19 cellular contexts compared by ENCODE assay signal in the genomic region with DNA sequence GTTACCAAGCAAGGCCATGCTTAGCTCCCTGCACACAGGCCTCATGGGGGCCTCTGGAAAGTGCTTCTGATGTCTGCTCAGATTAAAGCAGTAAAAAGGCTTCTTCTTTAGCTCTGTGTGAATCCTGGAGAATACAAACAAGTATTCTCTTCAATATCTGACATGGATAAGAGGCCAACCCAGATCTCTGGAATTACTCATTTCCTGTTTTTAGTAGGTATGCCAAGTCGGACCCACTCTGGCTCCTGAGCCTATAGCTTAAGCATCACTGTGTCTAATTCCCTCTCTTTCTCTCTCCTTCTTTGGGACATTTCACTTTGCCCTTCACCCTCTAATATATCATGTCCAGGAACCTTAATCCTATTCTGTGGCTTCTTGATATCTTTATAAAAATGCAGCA.
"Had no signal": no experiment of that assay in that cellular context is flagged by ENCODE, and none has a peak within 500 bp of the region (broad histone marks: within the 10 kb centered on the region; RNA-seq: fewer than 3 reads in every experiment).

No MANE protein-coding gene starts in this region.

- H3K79me2 ChIP-seq: parathyroid adenoma had no signal

- ATAC-seq: activated CD8-positive, alpha-beta T cell treated with anti-CD3 and anti-CD28 coated beads, Interleukin-2, amount 10 ng/mL, durations not matched to agents 7 days and 5 days; body of pancreas; gastrocnemius medialis; heart left ventricle; T-helper 17 cell; WTC11 had no signal

- H3K9me3 ChIP-seq: adrenal gland, body of pancreas, colonic mucosa, gastrocnemius medialis, heart left ventricle, sigmoid colon, stomach had no signal

- H3K27me3 ChIP-seq: adrenal gland, body of pancreas, colonic mucosa, gastrocnemius medialis, heart left ventricle, sigmoid colon, stomach had no signal

- H3K4me3 ChIP-seq: adrenal gland, body of pancreas, colonic mucosa, gastrocnemius medialis, heart left ventricle, sigmoid colon, stomach had no signal

- DNase-seq: activated CD4-positive, alpha-beta T cell treated with anti-CD3 and anti-CD28 coated beads for 48 hours; activated CD8-positive, alpha-beta memory T cell treated with anti-CD3 and anti-CD28 coated beads, Interleukin-2, amount 50 U/mL, for 4 hours; activated CD8-positive, alpha-beta T cell treated with anti-CD3 and anti-CD28 coated beads, Interleukin-2, amount 10 ng/mL, durations not matched to agents 7 days and 5 days; activated effector memory CD4-positive, alpha-beta T cell treated with anti-CD3 and anti-CD28 coated beads, Interleukin-2, amount 50 U/mL, for 16 hours; activated T-cell treated with anti-CD3 and anti-CD28 coated beads, Interleukin-2, amount 50 U/mL, for 48 hours; adrenal gland; body of pancreas; caudate nucleus; colonic mucosa; effector CD4-positive, alpha-beta T cell; gastrocnemius medialis; heart left ventricle; naive B cell; sigmoid colon; stimulated activated CD4-positive, alpha-beta T cell treated with anti-CD3 and anti-CD28 coated beads, Interleukin-1b, Interleukin-23, amount 100 ng/mL, for 48 hours; stomach; T-helper 17 cell had no signal

- H3K27ac ChIP-seq: adrenal gland, body of pancreas, colonic mucosa, gastrocnemius medialis, heart left ventricle, parathyroid adenoma, sigmoid colon, stomach had no signal

- H2AFZ ChIP-seq: parathyroid adenoma had no signal

- H3K36me3 ChIP-seq: adrenal gland, colonic mucosa, gastrocnemius medialis, heart left ventricle, sigmoid colon, stomach had no signal

- H3K4me1 ChIP-seq: body of pancreas, colonic mucosa, gastrocnemius medialis, heart left ventricle, parathyroid adenoma, sigmoid colon, stomach had no signal
